Comparison of ENCODE assay signal across 19 cellular contexts in the genomic region with DNA sequence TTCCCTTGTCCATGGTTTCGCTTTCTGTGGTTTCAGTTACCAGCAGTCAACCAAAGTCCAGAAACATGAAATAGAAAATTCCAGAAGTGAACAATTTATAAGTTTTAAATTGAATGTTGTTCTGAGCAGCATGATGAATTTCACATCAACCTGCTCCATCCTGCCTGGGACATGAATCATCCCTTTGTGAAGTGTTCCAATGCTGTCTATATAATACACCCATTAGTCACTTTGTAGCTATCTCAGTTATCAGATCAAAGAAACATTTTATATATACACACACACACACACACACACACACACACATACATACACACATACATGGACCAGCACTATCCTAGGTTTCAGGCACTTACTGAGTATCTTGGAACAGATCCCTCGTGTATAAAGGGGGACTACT.
"Had no signal": no experiment of that assay in that cellular context is flagged by ENCODE, and none has a peak within 500 bp of the region (broad histone marks: within the 10 kb centered on the region; RNA-seq: fewer than 3 reads in every experiment).

No MANE protein-coding gene starts in this region.

- H3K4me1 ChIP-seq: colonic mucosa, left ventricle myocardium inferior, pancreas, psoas muscle, right atrium auricular region, upper lobe of left lung had no signal

- H3K27me3 ChIP-seq: colonic mucosa, pancreas, right atrium auricular region, upper lobe of left lung had no signal

- H3K27ac ChIP-seq: colonic mucosa, dorsolateral prefrontal cortex, left ventricle myocardium inferior, pancreas, psoas muscle, right atrium auricular region, upper lobe of left lung, VCaP had no signal

- H3K36me3 ChIP-seq: colonic mucosa, left ventricle myocardium inferior, pancreas, right atrium auricular region, upper lobe of left lung had no signal

- DNase-seq: activated CD4-positive, alpha-beta T cell treated with anti-CD3 and anti-CD28 coated beads, Interleukin-2, amount 50 U/mL, for 1 hour; activated CD8-positive, alpha-beta T cell treated with anti-CD3 and anti-CD28 coated beads, Interleukin-2, amount 10 ng/mL, durations not matched to agents 7 days and 5 days; activated gamma-delta T cell treated with Interleukin-2 at 50 U/mL for 16 hours; activated T-cell treated with anti-CD3 and anti-CD28 coated beads, Interleukin-2, amount 50 U/mL, for 1 hour; anterior cingulate cortex; colonic mucosa; dorsolateral prefrontal cortex; foreskin fibroblast; kidney glomerular epithelial cell; left ventricle myocardium inferior; nephron progenitor cell; pancreas; psoas muscle; stimulated activated CD4-positive, alpha-beta T cell treated with anti-CD3 and anti-CD28 coated beads, Interleukin-4, amount 100 ng/mL, for 24 hours; stimulated activated naive CD4-positive, alpha-beta T cell treated with Interleukin-2 at 50 U/mL for 16 hours; T-cell; upper lobe of left lung had no signal

- H3K9me3 ChIP-seq: colonic mucosa, left ventricle myocardium inferior, pancreas, psoas muscle, right atrium auricular region, upper lobe of left lung had no signal

- H3K4me3 ChIP-seq: colonic mucosa, dorsolateral prefrontal cortex, left ventricle myocardium inferior, pancreas, psoas muscle, right atrium auricular region, upper lobe of left lung had no signal
